ENCODE assay signal across 8 cellular contexts in the genomic region with DNA sequence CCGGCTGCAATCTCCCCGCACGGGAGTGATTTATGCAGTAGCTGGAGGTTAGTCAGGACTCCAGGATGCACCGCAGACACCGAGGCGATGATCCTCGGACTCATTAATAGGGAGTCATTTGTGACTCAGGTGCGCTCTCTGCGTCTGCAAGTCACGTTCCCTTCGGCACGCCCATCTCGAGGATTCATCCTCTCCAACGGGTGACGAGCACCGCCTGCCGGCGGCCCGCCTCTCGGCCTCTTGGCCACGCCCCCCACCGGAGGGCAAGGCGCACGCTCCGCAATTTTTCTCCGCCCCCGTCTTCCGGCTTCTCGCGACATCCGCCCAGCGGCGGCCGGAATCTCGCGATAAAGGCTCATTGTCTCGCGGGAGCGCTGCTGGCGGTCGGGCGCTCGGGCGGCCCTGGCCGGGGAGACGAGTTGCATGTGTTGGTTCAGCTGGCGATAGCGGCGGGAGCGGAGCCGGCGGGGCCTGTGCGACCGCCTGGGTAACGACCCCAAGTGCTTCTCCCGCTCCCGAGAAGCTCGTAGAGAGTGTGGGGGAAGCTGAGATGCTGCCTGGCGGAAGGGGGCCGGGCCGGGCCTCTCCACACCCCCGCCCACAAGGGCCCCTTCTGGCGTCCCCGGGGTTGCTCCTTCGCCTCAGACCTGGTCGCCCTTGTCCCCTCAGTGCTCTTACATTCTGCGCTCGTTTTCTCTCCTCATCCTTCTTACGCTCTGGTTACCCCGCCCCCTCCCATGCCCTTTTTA. TPM values are rescaled to one million over a fixed set of nuclear protein-coding genes. Genes with fewer than 3 reads are reported as not detected.
A peak's percentile ranks its signal among the peaks of the same experiment; 100 is the strongest.
DNase-seq lines count a peak whose midpoint lies in the region; FAIRE-seq and TF ChIP-seq lines count a peak whose summit lies in the region.

A gene with protein sequence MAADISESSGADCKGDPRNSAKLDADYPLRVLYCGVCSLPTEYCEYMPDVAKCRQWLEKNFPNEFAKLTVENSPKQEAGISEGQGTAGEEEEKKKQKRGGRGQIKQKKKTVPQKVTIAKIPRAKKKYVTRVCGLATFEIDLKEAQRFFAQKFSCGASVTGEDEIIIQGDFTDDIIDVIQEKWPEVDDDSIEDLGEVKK (plus strand): TSS at position 361 of the 749 bp plus-strand sequence. CDS start 878 bp downstream, outside the sequence.

- H3K27ac ChIP-seq in H9 (ENCODE audit: insufficient read length, low read depth, low read length), result peak within 1 kb of the TSS; percentile 24

- peak within 1 kb of the TSS; percentile 90 to 97 for H3K4me3 Mint-ChIP-seq in H9
- H3K4me3 Mint-ChIP-seq in nephron, result peak within 1 kb of the TSS; percentile 92 to 96 (median 93)
- H3K4me3 Mint-ChIP-seq in stimulated activated naive CD8-positive, alpha-beta T cell treated with anti-CD3 and anti-CD28 coated beads, Interleukin-15, Interleukin-2, amounts not matched to agents 100 ng/mL and 50 ng/mL, for 24 hours, result peak within 1 kb of the TSS; percentile 96

- H3K56ac ChIP-seq in H9 (ENCODE audit: insufficient read length, low read depth, low read length), result peak within 1 kb of the TSS; percentile 57

- no peaks in the 10 kb centered on the region for H3K27me3 ChIP-seq in H9 (ENCODE audit: insufficient read depth, low read length)

- H2BK120ac ChIP-seq in H9 (ENCODE audit: low read depth, low read length, poor library complexity, severe bottlenecking), result peak within 1 kb of the TSS; percentile 62

- H4K8ac ChIP-seq in H9 (replicated peaks; ENCODE audit: insufficient read length, low read depth, low read length), result no peak within 1 kb of the TSS

- no peaks in the 10 kb centered on the region for H3K4me1 ChIP-seq in H9 (ENCODE audit: insufficient read depth, low read length)

- H3K9ac ChIP-seq in H9 (ENCODE audit: extremely low read depth, insufficient read length, low read length), result peak within 1 kb of the TSS; percentile 99

- H3K79me2 ChIP-seq in H9 (ENCODE audit: insufficient read depth, low read length), result peaks cover 7% of the 10 kb centered on the region; the same call in 1 of the 2 replicates

- H4K5ac ChIP-seq in H9 (ENCODE audit: insufficient read length, low read depth, low read length), result no peak within 1 kb of the TSS

- H3K27me3 Mint-ChIP-seq in H9 (ENCODE audit: low read depth) (no peaks in the 10 kb centered on the region), nephron (ENCODE audit: low read depth) (no peaks in the 10 kb centered on the region)
- no peaks in the 10 kb centered on the region for H3K27me3 Mint-ChIP-seq in stimulated activated naive CD8-positive, alpha-beta T cell treated with anti-CD3 and anti-CD28 coated beads, Interleukin-15, Interleukin-2, amounts not matched to agents 100 ng/mL and 50 ng/mL, for 24 hours

- H3K4ac ChIP-seq in H9 (ENCODE audit: low read depth, low read length), result no peak within 1 kb of the TSS

- H3K9me3 ChIP-seq in H9 (ENCODE audit: control insufficient read depth, low read depth, low read length), result no peaks in the 10 kb centered on the region

- H3T11ph ChIP-seq in H9 (ENCODE audit: low read length), result no peak within 1 kb of the TSS

- H3K4me2 ChIP-seq in H9 (ENCODE audit: insufficient read depth, insufficient read length, low read length), result peak within 1 kb of the TSS; percentile 99

- H3K23me2 ChIP-seq in H9 (ENCODE audit: insufficient read length, low read depth, low read length, poor library complexity, severe bottlenecking), result peaks cover 5% of the 10 kb centered on the region

- H2BK20ac ChIP-seq in H9 (ENCODE audit: low read depth, low read length, poor library complexity, severe bottlenecking), result no peak within 1 kb of the TSS

- H3K18ac ChIP-seq in H9 (ENCODE audit: insufficient read length, low read depth, low read length), result peak within 1 kb of the TSS; percentile 88

- peak within 1 kb of the TSS; percentile 96 for H3K14ac ChIP-seq in H9 (ENCODE audit: insufficient read depth, low read length)

- no peak within 1 kb of the TSS for H2AFZ ChIP-seq in H9 (ENCODE audit: low read length)

- peak; percentile 100 for DNase-seq in H9
- peak; percentile 98 for DNase-seq in M059J (ENCODE audit: low read depth)
- DNase-seq in SHP77 (lab: John Stamatoyannopoulos, UW), result peak; percentile 97 to 98
- DNase-seq in activated effector memory CD4-positive, alpha-beta T cell treated with anti-CD3 and anti-CD28 coated beads, Interleukin-2, amount 50 U/mL, for 16 hours, result peak; percentile 100
- DNase-seq in fibroblast of the aortic adventitia (ENCODE audit: low read depth), result peak; percentile 94

- H3K23ac ChIP-seq in H9 (ENCODE audit: insufficient read length, low read depth, low read length), result no peak within 1 kb of the TSS

- H3K4me1 Mint-ChIP-seq in H9 (peaks cover 32 to 34% of the 10 kb centered on the region in 2 experiments), nephron (peaks cover 23% of the 10 kb centered on the region)
- peaks cover 55% of the 10 kb centered on the region for H3K4me1 Mint-ChIP-seq in stimulated activated naive CD8-positive, alpha-beta T cell treated with anti-CD3 and anti-CD28 coated beads, Interleukin-15, Interleukin-2, amounts not matched to agents 100 ng/mL and 50 ng/mL, for 24 hours (ENCODE audit: low read depth)

- no peak within 1 kb of the TSS for H2AK5ac ChIP-seq in H9 (ENCODE audit: insufficient read length, low read length)

- no peak within 1 kb of the TSS for H2BK5ac ChIP-seq in H9 (ENCODE audit: insufficient read length, low read length)

- H3K27ac Mint-ChIP-seq in H9, result peak within 1 kb of the TSS; percentile 98 to 100 (median 99)
- H3K27ac Mint-ChIP-seq in nephron, result peak within 1 kb of the TSS; percentile 92 to 97 (median 96)
- H3K27ac Mint-ChIP-seq in stimulated activated naive CD8-positive, alpha-beta T cell treated with anti-CD3 and anti-CD28 coated beads, Interleukin-15, Interleukin-2, amounts not matched to agents 100 ng/mL and 50 ng/mL, for 24 hours, result peak within 1 kb of the TSS; percentile 98

- peaks cover 29 to 52% (median 45%) of the 10 kb centered on the region in 3 experiments; a peak in 6 of 7 replicates for H3K36me3 Mint-ChIP-seq in H9 (ENCODE audit: insufficient read depth in 1 of 3, low read depth in 3 of 3)
- peaks cover 37% of the 10 kb centered on the region for H3K36me3 Mint-ChIP-seq in nephron (ENCODE audit: low read depth)
- H3K36me3 Mint-ChIP-seq in stimulated activated naive CD8-positive, alpha-beta T cell treated with anti-CD3 and anti-CD28 coated beads, Interleukin-15, Interleukin-2, amounts not matched to agents 100 ng/mL and 50 ng/mL, for 24 hours (ENCODE audit: low read depth), result peaks cover 43% of the 10 kb centered on the region

- TF ChIP-seq CTCF in H9 (conservative IDR thresholded peaks at IDR 0.05), result peak; percentile 88
- peak; percentile 84 for TF ChIP-seq CTCF in fibroblast of the aortic adventitia (IDR thresholded peaks at IDR 0.05; ENCODE audit: insufficient read depth, low read length)
- peak; percentile 67 to 90 (median 71) for TF ChIP-seq CTCF in nephron (IDR thresholded peaks at IDR 0.05; ENCODE audit: unreplicated experiment in 3 of 3)

- H4K20me1 ChIP-seq in H9 (ENCODE audit: control insufficient read depth, insufficient read depth, insufficient read length), result no peaks in the 10 kb centered on the region

- no peak within 1 kb of the TSS for H2BK12ac ChIP-seq in H9 (ENCODE audit: insufficient read length, low read depth, low read length)

- peaks cover 4% of the 10 kb centered on the region for H3K79me1 ChIP-seq in H9 (ENCODE audit: insufficient read depth, low read depth, low read length, poor library complexity, severe bottlenecking)

- no CpG with 5 or more reads among the region's 70 CpGs for WGBS in H9 (ENCODE audit: extremely low coverage, insufficient read length, low lambda C conversion rate)

- H3K9me3 Mint-ChIP-seq in H9 (no peaks in the 10 kb centered on the region; a peak in 1 of 5 replicates), nephron (no peaks in the 10 kb centered on the region)
- H3K9me3 Mint-ChIP-seq in stimulated activated naive CD8-positive, alpha-beta T cell treated with anti-CD3 and anti-CD28 coated beads, Interleukin-15, Interleukin-2, amounts not matched to agents 100 ng/mL and 50 ng/mL, for 24 hours, result no peaks in the 10 kb centered on the region

- peak within 1 kb of the TSS; percentile 98 for H3K4me3 ChIP-seq in fibroblast of the aortic adventitia (ENCODE audit: low read depth, low read length)

- H2BK15ac ChIP-seq in H9 (ENCODE audit: low read depth, low read length), result no peak within 1 kb of the TSS

- peak; percentile 79 for FAIRE-seq in G401.6 (lab: Jason Lieb, UNC)

- no peak within 1 kb of the TSS for H4K91ac ChIP-seq in H9 (ENCODE audit: insufficient read length, low read depth, low read length)

RNA-seq across cellular contexts. Expression of the gene that starts here (rescaled TPM):
- total RNA-seq in H9 (2021), result 104 and 109 TPM in 2 replicates
- 29.9 and 48.6 TPM in 2 replicates for total RNA-seq in M059J (2014; rRNA removed; shearing (Covaris generic))
- total RNA-seq in fibroblast of the aortic adventitia (ENCODE audit: low replicate concordance), result 60.6 and 69.7 TPM in 2 replicates

Comparison
In these comparisons a context has a peak if more than half of its experiments do, and no peak if none do; other contexts are left out.
1. Peak in every context shown above with its lines: DNase-seq, H3K4me3 ChIP-seq and H3K27ac ChIP-seq.